16 cellular contexts compared by ENCODE assay signal in genomic region chr1:9774744-9775679, GRCh38.
"Had no signal": no experiment of that assay in that cellular context is flagged by ENCODE, and none has a peak within 500 bp of the region (broad histone marks: within the 10 kb centered on the region; RNA-seq: fewer than 3 reads in every experiment).

No MANE protein-coding gene starts in this region.

- ATAC-seq: gastrocnemius medialis, heart left ventricle, left lung had no signal

- H3K27ac ChIP-seq: gastrocnemius medialis, heart left ventricle, left lung, skin epidermis, tibial artery, VCaP had no signal

- H3K4me3 ChIP-seq: gastrocnemius medialis, heart left ventricle, left lung, skin epidermis, tibial artery had no signal

- H3K4me1 ChIP-seq: gastrocnemius medialis, heart left ventricle, left lung, tibial artery had no signal

- H3K27ac Mint-ChIP-seq: activated naive CD4-positive, alpha-beta T cell treated with anti-CD3 and anti-CD28 coated beads, Interleukin-2, amount 50 U/mL, for 24 hours had no signal

- H3K9me3 ChIP-seq: gastrocnemius medialis, heart left ventricle, left lung, tibial artery had no signal

- H3K27me3 Mint-ChIP-seq: activated naive CD4-positive, alpha-beta T cell treated with anti-CD3 and anti-CD28 coated beads, Interleukin-2, amount 50 U/mL, for 24 hours; naive B cell had no signal

- H3K36me3 Mint-ChIP-seq: naive B cell had no signal

- DNase-seq: activated CD4-positive, alpha-beta T cell treated with anti-CD3 and anti-CD28 coated beads, Interleukin-2, amount 50 U/mL, for 48 hours; activated effector memory CD4-positive, alpha-beta T cell treated with Interleukin-2 at 50 U/mL for 16 hours; activated T-cell treated with anti-CD3 and anti-CD28 coated beads, Interleukin-2, amount 50 U/mL, for 1 hour; gastrocnemius medialis; heart left ventricle; left lung; mammary epithelial cell; naive B cell; stimulated activated CD4-positive, alpha-beta T cell treated with anti-CD3 and anti-CD28 coated beads, Interleukin-15, amount 100 ng/mL, for 24 hours; stimulated activated CD4-positive, alpha-beta T cell treated with anti-CD3 and anti-CD28 coated beads, Interleukin-4, amount 100 ng/mL, for 1 hour; stimulated activated naive CD4-positive, alpha-beta T cell; T-helper 9 cell had no signal

- H3K4me3 Mint-ChIP-seq: activated naive CD4-positive, alpha-beta T cell treated with anti-CD3 and anti-CD28 coated beads, Interleukin-2, amount 50 U/mL, for 24 hours had no signal

- H3K9me3 Mint-ChIP-seq: activated naive CD4-positive, alpha-beta T cell treated with anti-CD3 and anti-CD28 coated beads, Interleukin-2, amount 50 U/mL, for 24 hours; naive B cell had no signal

- H3K27me3 ChIP-seq: gastrocnemius medialis, heart left ventricle, left lung, tibial artery had no signal
